In the genomic region with DNA sequence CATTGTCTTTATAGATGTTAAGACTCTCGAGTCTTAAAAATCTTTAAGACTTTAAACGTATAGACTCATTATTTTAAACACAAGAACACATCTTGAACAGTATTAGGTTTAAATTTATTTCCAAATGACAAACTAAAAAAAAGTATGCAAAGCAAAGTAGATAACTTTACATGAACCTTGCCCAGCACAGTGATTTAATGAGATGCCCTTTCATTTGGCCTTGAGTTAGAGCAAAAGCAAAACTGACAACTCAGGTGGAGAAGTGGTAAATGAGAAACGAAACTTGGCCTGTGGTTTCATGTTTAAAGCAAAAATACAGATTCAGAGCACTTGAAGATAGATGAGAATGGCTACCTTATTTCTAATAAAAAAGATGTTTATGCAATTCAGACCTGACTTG, we compare ENCODE assay signal across 10 cellular contexts.
DNase-seq lines count a peak whose midpoint lies in the region; ATAC-seq lines count a peak whose summit lies in the region.
"Had no signal": no experiment of that assay in that cellular context is flagged by ENCODE, and none has a peak within 500 bp of the region (broad histone marks: within the 10 kb centered on the region; RNA-seq: fewer than 3 reads in every experiment).

No MANE protein-coding gene starts in this region.

- peak; percentile 40 for ATAC-seq in HG02870 (IDR thresholded peaks at IDR 0.05; ENCODE audit: unreplicated experiment)

- DNase-seq in stimulated activated CD4-positive, alpha-beta T cell treated with anti-CD3 and anti-CD28 coated beads, Interleukin-4, amount 100 ng/mL, for 24 hours = peak; percentile 21
- no peak for DNase-seq in stimulated activated CD4-positive, alpha-beta T cell treated with anti-CD3 and anti-CD28 coated beads, Interleukin-4, amount 100 ng/mL, for 4 hours
- peak; percentile 80 for DNase-seq in NOMO-1 treated with DMSO at 0.1 percent for 48 hours (lab: John Stamatoyannopoulos, UW; ENCODE audit: unreplicated experiment)
- DNase-seq in NCI-H774 (lab: John Stamatoyannopoulos, UW) = no peak
- DNase-seq in T-helper 9 cell = no peak
- no peak for DNase-seq in NCI-H2196 (lab: John Stamatoyannopoulos, UW; ENCODE audit: unreplicated experiment)
- DNase-seq in globus pallidus (ENCODE audit: low spot score) = no peak
- DNase-seq: activated CD8-positive, alpha-beta memory T cell treated with anti-CD3 and anti-CD28 coated beads, Interleukin-2, amount 50 U/mL, for 4 hours; OCI-M1 had no signal

Comparison
In these comparisons a context has a peak if more than half of its experiments do, and no peak if none do; other contexts are left out.
1. DNase-seq: peak in stimulated activated CD4-positive, alpha-beta T cell treated with anti-CD3 and anti-CD28 coated beads, Interleukin-4, amount 100 ng/mL, for 24 hours (single experiment) and NOMO-1 treated with DMSO at 0.1 percent for 48 hours (single experiment); none in stimulated activated CD4-positive, alpha-beta T cell treated with anti-CD3 and anti-CD28 coated beads, Interleukin-4, amount 100 ng/mL, for 4 hours (0 of 2), NCI-H774 (single experiment), T-helper 9 cell (single experiment), NCI-H2196 (single experiment) and globus pallidus (single experiment).